ENCODE assay signal across 1 cellular context in genomic region chr1:6347641-6348487, GRCh38.
TF ChIP-seq lines count a peak whose summit lies in the region.

No MANE protein-coding gene starts in this region.

TF ChIP-seq in K562, 482 proteins besides CTCF, POLR2A, EP300 and RAD21 (continued from another document and continues in another):
- TF ChIP-seq DEAF1 (CRISPR knock-in tag; IDR thresholded peaks at IDR 0.05) (peak; percentile 94), ZSCAN29 (IDR thresholded peaks at IDR 0.05) (no peak), FOXJ2 (tag; IDR thresholded peaks at IDR 0.05) (no peak), ZNF280A (IDR thresholded peaks at IDR 0.05; ENCODE audit: low read depth, partially characterized antibody) (no peak), MCM2 (IDR thresholded peaks at IDR 0.05; ENCODE audit: low read depth) (no peak), RBM39 (optimal IDR thresholded peaks at IDR 0.05; ENCODE audit: low read depth, low read length) (no peak), GTF2E2 (tag; IDR thresholded peaks at IDR 0.05) (no peak), ETV6 (IDR thresholded peaks at IDR 0.05; ENCODE audit: borderline replicate concordance in 1 of 2, low read depth in 2 of 2, low read length in 1 of 2) (no peak), ETV6 (CRISPR knock-in tag; IDR thresholded peaks at IDR 0.05; ENCODE audit: borderline replicate concordance) (no peak), SMARCC2 (IDR thresholded peaks at IDR 0.05; ENCODE audit: low read depth) (no peak), HDAC1 (IDR thresholded peaks at IDR 0.05) (peak in 1 of 2 experiments; percentile 23; a peak in 1 of 4 replicates), MAFG (tag; conservative IDR thresholded peaks at IDR 0.05) (no peak), STAT5B (CRISPR knock-in tag; IDR thresholded peaks at IDR 0.05) (no peak), NCOA4 (IDR thresholded peaks at IDR 0.05; ENCODE audit: partially characterized antibody) (no peak), NELFE (IDR thresholded peaks at IDR 0.05; ENCODE audit: insufficient read depth, insufficient read length) (no peak), ZFP36 (IDR thresholded peaks at IDR 0.05; ENCODE audit: low read depth, low read length, partially characterized antibody) (no peak), OTX1 (CRISPR knock-in tag; IDR thresholded peaks at IDR 0.05) (peak; percentile 89; the same call in 1 of the 2 replicates), L3MBTL2 (IDR thresholded peaks at IDR 0.05) (no peak), ZBTB40 (IDR thresholded peaks at IDR 0.05) (no peak), ZBTB40 (CRISPR knock-in tag; IDR thresholded peaks at IDR 0.05) (no peak), FOSL1 (tag; conservative IDR thresholded peaks at IDR 0.05) (no peak), TARDBP (IDR thresholded peaks at IDR 0.05) (0 out of 2 replicates have a peak, but pooled peaks have one; percentile 21), MGA (IDR thresholded peaks at IDR 0.05) (no peak), U2AF2 (optimal IDR thresholded peaks at IDR 0.05; ENCODE audit: low read depth, low read length) (no peak), ZNF146 (CRISPR knock-in tag; IDR thresholded peaks at IDR 0.05; ENCODE audit: unreplicated experiment) (no peak), ZNF507 (tag; conservative IDR thresholded peaks at IDR 0.05) (no peak), ZNF311 (CRISPR knock-in tag; IDR thresholded peaks at IDR 0.05) (no peak), NFE2L1 (tag; IDR thresholded peaks at IDR 0.05; ENCODE audit: borderline replicate concordance, low read depth) (no peak), TCFL5 (CRISPR knock-in tag; conservative IDR thresholded peaks at IDR 0.05) (no peak), BACH1 (tag; IDR thresholded peaks at IDR 0.05) (no peak), TEAD4 (IDR thresholded peaks at IDR 0.05; ENCODE audit: low read length) (no peak), TEAD4 (CRISPR knock-in tag; IDR thresholded peaks at IDR 0.05; ENCODE audit: borderline replicate concordance) (no peak), KLF6 (CRISPR knock-in tag; IDR thresholded peaks at IDR 0.05; ENCODE audit: borderline replicate concordance) (no peak), CREB1 (IDR thresholded peaks at IDR 0.05) (no peak), CREB1 (CRISPR knock-in tag; IDR thresholded peaks at IDR 0.05) (no peak), ARHGAP35 (IDR thresholded peaks at IDR 0.05; ENCODE audit: partially characterized antibody) (no peak), HMGN3 (IDR thresholded peaks at IDR 0.05; ENCODE audit: borderline replicate concordance, extremely low read depth, insufficient read length, low read depth, low read length) (no peak), CHD1 (IDR thresholded peaks at IDR 0.05; ENCODE audit: low read length) (no peak), BHLHE40 (IDR thresholded peaks at IDR 0.05; ENCODE audit: low read length) (peak; percentile 55), JUN (IDR thresholded peaks at IDR 0.05; ENCODE audit: borderline replicate concordance, low read depth, low read length) (no peak), JUN (CRISPR knock-in tag; IDR thresholded peaks at IDR 0.05; ENCODE audit: borderline replicate concordance) (no peak), NR2C1 (IDR thresholded peaks at IDR 0.05) (no peak), NR2C1 (tag; IDR thresholded peaks at IDR 0.05) (no peak), ZNF347 (CRISPR knock-in tag; IDR thresholded peaks at IDR 0.05; ENCODE audit: low read depth) (no peak), FOXM1 (IDR thresholded peaks at IDR 0.05; ENCODE audit: low read depth) (no peak), FOXM1 (CRISPR knock-in tag; IDR thresholded peaks at IDR 0.05; ENCODE audit: low read depth) (no peak), ZNF589 (CRISPR knock-in tag; IDR thresholded peaks at IDR 0.05; ENCODE audit: low read depth) (no peak), PYGO2 (tag; IDR thresholded peaks at IDR 0.05) (no peak)
